Comparison of ENCODE assay signal across 1 cellular context in the genomic region with DNA sequence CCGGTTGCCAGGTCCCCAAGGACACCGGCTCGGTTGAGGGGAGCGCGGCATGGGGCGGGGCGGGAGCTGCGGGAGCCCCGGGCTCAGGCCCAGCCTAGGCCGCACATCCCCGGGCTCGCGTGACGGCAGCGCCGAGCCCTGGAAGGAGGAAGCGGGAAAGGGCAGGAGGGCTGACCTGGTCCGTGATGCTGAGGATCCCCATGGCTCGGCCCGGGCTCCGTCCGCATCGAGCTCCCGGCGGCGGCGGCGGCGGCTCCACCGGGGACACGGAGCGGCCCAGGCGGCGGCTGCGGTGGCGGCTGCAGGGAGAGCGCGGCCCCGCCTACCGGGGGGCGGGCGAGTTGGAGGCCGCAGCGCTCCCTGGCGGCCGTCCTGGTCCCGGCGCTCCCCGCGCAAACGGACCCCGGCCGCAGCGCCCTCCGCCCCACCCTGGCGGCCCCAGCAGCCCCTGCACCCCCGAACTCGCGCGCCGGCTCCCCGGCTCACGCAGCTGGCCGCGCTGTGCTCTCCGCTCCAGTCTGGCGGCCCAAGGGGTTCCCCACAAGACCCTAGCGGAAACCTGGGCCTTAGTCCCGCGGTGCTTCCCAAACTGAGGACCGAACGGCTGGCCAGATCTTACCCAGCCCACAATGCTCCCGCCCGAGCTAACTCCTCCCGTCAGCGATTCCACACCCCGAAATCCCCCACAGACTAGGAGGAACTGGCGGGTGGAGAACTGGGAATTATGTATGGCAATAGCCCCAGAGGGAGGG.
TF ChIP-seq lines count a peak whose summit lies in the region.

A gene (minus strand): TSS at position 317 of the 752 bp plus-strand sequence. CDS start 115 bp downstream, at position 202.

TF ChIP-seq in K562, 482 proteins besides CTCF, POLR2A, EP300 and RAD21 (continued from another document and continues in another):
- TF ChIP-seq, protein P1, sequence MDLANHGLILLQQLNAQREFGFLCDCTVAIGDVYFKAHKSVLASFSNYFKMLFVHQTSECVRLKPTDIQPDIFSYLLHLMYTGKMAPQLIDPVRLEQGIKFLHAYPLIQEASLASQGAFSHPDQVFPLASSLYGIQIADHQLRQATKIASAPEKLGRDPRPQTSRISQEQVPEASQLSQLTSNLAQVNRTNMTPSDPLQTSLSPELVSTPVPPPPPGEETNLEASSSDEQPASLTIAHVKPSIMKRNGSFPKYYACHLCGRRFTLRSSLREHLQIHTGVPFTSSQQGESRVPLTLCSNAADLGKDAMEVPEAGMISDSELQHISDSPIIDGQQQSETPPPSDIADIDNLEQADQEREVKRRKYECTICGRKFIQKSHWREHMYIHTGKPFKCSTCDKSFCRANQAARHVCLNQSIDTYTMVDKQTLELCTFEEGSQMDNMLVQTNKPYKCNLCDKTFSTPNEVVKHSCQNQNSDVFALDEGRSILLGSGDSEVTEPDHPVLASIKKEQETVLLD (IDR thresholded peaks at IDR 0.05), result 0 out of 2 replicates have a peak, but pooled peaks have one; percentile 20
- TF ChIP-seq, protein P2, sequence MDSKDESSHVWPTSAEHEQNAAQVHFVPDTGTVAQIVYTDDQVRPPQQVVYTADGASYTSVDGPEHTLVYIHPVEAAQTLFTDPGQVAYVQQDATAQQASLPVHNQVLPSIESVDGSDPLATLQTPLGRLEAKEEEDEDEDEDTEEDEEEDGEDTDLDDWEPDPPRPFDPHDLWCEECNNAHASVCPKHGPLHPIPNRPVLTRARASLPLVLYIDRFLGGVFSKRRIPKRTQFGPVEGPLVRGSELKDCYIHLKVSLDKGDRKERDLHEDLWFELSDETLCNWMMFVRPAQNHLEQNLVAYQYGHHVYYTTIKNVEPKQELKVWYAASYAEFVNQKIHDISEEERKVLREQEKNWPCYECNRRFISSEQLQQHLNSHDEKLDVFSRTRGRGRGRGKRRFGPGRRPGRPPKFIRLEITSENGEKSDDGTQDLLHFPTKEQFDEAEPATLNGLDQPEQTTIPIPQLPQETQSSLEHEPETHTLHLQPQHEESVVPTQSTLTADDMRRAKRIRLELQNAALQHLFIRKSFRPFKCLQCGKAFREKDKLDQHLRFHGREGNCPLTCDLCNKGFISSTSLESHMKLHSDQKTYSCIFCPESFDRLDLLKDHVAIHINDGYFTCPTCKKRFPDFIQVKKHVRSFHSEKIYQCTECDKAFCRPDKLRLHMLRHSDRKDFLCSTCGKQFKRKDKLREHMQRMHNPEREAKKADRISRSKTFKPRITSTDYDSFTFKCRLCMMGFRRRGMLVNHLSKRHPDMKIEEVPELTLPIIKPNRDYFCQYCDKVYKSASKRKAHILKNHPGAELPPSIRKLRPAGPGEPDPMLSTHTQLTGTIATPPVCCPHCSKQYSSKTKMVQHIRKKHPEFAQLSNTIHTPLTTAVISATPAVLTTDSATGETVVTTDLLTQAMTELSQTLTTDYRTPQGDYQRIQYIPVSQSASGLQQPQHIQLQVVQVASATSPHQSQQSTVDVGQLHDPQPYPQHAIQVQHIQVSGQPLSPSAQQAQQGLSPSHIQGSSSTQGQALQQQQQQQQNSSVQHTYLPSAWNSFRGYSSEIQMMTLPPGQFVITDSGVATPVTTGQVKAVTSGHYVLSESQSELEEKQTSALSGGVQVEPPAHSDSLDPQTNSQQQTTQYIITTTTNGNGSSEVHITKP (IDR thresholded peaks at IDR 0.05; ENCODE audit: partially characterized antibody), result no peak
- TF ChIP-seq RBM22 (IDR thresholded peaks at IDR 0.05; ENCODE audit: low read depth, low read length, poor library complexity, severe bottlenecking) (no peak), TRIM28 (IDR thresholded peaks at IDR 0.05) (no peak; the same call in 1 of the 2 replicates), ZNF431 (CRISPR knock-in tag; IDR thresholded peaks at IDR 0.05) (peak; percentile 47; the same call in 1 of the 2 replicates), CBX2 (IDR thresholded peaks at IDR 0.05; ENCODE audit: insufficient read depth, low read length, poor library complexity, severe bottlenecking) (no peak), TEAD4 (IDR thresholded peaks at IDR 0.05; ENCODE audit: low read length) (no peak), TEAD4 (CRISPR knock-in tag; IDR thresholded peaks at IDR 0.05; ENCODE audit: borderline replicate concordance) (0 out of 2 replicates have a peak, but pooled peaks have one; percentile 65), ZFX (CRISPR knock-in tag; IDR thresholded peaks at IDR 0.05) (peak; percentile 98), NCOA6 (IDR thresholded peaks at IDR 0.05) (no peak), POLR3G (IDR thresholded peaks at IDR 0.05; ENCODE audit: extremely low read depth, insufficient read length, insufficient replicate concordance) (no peak), NR2C2 (CRISPR knock-in tag; IDR thresholded peaks at IDR 0.05) (peak; percentile 17; the same call in 1 of the 2 replicates), NR2C2 (tag; IDR thresholded peaks at IDR 0.05) (no peak), SNIP1 (IDR thresholded peaks at IDR 0.05; ENCODE audit: low read depth) (no peak), RBBP5 (IDR thresholded peaks at IDR 0.05; ENCODE audit: borderline replicate concordance, insufficient read depth, low read length, poor library complexity, severe bottlenecking) (peak; percentile 72), ZNF184 (CRISPR knock-in tag; IDR thresholded peaks at IDR 0.05) (no peak), MCM5 (IDR thresholded peaks at IDR 0.05; ENCODE audit: low read depth) (no peak), PYGO2 (tag; IDR thresholded peaks at IDR 0.05) (no peak), MAFK (IDR thresholded peaks at IDR 0.05; ENCODE audit: low read length) (no peak; the same call in 1 of the 2 replicates), ATF7 (IDR thresholded peaks at IDR 0.05) (peak; percentile 23; the same call in 1 of the 2 replicates), KDM4B (IDR thresholded peaks at IDR 0.05; ENCODE audit: borderline replicate concordance in 2 of 2, low read depth in 1 of 2) (peak in 1 of 2 experiments; percentile 40; a peak in 1 of 4 replicates), XRCC4 (IDR thresholded peaks at IDR 0.05; ENCODE audit: extremely low read depth, insufficient read depth, insufficient read length) (no peak), PCBP1 (IDR thresholded peaks at IDR 0.05; ENCODE audit: low read depth, low read length, poor library complexity, severe bottlenecking) (peak; percentile 1), SMAD1 (IDR thresholded peaks at IDR 0.05; ENCODE audit: low read depth, low read length, partially characterized antibody) (peak; percentile 10)
- TF ChIP-seq, protein P3, sequence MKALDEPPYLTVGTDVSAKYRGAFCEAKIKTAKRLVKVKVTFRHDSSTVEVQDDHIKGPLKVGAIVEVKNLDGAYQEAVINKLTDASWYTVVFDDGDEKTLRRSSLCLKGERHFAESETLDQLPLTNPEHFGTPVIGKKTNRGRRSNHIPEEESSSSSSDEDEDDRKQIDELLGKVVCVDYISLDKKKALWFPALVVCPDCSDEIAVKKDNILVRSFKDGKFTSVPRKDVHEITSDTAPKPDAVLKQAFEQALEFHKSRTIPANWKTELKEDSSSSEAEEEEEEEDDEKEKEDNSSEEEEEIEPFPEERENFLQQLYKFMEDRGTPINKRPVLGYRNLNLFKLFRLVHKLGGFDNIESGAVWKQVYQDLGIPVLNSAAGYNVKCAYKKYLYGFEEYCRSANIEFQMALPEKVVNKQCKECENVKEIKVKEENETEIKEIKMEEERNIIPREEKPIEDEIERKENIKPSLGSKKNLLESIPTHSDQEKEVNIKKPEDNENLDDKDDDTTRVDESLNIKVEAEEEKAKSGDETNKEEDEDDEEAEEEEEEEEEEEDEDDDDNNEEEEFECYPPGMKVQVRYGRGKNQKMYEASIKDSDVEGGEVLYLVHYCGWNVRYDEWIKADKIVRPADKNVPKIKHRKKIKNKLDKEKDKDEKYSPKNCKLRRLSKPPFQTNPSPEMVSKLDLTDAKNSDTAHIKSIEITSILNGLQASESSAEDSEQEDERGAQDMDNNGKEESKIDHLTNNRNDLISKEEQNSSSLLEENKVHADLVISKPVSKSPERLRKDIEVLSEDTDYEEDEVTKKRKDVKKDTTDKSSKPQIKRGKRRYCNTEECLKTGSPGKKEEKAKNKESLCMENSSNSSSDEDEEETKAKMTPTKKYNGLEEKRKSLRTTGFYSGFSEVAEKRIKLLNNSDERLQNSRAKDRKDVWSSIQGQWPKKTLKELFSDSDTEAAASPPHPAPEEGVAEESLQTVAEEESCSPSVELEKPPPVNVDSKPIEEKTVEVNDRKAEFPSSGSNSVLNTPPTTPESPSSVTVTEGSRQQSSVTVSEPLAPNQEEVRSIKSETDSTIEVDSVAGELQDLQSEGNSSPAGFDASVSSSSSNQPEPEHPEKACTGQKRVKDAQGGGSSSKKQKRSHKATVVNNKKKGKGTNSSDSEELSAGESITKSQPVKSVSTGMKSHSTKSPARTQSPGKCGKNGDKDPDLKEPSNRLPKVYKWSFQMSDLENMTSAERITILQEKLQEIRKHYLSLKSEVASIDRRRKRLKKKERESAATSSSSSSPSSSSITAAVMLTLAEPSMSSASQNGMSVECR (CRISPR knock-in tag; IDR thresholded peaks at IDR 0.05), result peak; percentile 92
- TF ChIP-seq, protein P4, sequence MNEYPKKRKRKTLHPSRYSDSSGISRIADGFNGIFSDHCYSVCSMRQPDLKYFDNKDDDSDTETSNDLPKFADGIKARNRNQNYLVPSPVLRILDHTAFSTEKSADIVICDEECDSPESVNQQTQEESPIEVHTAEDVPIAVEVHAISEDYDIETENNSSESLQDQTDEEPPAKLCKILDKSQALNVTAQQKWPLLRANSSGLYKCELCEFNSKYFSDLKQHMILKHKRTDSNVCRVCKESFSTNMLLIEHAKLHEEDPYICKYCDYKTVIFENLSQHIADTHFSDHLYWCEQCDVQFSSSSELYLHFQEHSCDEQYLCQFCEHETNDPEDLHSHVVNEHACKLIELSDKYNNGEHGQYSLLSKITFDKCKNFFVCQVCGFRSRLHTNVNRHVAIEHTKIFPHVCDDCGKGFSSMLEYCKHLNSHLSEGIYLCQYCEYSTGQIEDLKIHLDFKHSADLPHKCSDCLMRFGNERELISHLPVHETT (CRISPR knock-in tag; conservative IDR thresholded peaks at IDR 0.05 in 1 of 2, IDR thresholded peaks at IDR 0.05 in 1 of 2), result peak in 1 of 2 experiments; percentile 88; a peak in 3 of 4 replicates
- TF ChIP-seq, protein P5, sequence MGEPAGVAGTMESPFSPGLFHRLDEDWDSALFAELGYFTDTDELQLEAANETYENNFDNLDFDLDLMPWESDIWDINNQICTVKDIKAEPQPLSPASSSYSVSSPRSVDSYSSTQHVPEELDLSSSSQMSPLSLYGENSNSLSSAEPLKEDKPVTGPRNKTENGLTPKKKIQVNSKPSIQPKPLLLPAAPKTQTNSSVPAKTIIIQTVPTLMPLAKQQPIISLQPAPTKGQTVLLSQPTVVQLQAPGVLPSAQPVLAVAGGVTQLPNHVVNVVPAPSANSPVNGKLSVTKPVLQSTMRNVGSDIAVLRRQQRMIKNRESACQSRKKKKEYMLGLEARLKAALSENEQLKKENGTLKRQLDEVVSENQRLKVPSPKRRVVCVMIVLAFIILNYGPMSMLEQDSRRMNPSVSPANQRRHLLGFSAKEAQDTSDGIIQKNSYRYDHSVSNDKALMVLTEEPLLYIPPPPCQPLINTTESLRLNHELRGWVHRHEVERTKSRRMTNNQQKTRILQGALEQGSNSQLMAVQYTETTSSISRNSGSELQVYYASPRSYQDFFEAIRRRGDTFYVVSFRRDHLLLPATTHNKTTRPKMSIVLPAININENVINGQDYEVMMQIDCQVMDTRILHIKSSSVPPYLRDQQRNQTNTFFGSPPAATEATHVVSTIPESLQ (CRISPR knock-in tag; IDR thresholded peaks at IDR 0.05), result peak; percentile 82; the same call in 1 of the 2 replicates
- TF ChIP-seq, protein P6, sequence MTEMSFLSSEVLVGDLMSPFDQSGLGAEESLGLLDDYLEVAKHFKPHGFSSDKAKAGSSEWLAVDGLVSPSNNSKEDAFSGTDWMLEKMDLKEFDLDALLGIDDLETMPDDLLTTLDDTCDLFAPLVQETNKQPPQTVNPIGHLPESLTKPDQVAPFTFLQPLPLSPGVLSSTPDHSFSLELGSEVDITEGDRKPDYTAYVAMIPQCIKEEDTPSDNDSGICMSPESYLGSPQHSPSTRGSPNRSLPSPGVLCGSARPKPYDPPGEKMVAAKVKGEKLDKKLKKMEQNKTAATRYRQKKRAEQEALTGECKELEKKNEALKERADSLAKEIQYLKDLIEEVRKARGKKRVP (CRISPR knock-in tag; IDR thresholded peaks at IDR 0.05), result no peak
- TF ChIP-seq, protein P7, sequence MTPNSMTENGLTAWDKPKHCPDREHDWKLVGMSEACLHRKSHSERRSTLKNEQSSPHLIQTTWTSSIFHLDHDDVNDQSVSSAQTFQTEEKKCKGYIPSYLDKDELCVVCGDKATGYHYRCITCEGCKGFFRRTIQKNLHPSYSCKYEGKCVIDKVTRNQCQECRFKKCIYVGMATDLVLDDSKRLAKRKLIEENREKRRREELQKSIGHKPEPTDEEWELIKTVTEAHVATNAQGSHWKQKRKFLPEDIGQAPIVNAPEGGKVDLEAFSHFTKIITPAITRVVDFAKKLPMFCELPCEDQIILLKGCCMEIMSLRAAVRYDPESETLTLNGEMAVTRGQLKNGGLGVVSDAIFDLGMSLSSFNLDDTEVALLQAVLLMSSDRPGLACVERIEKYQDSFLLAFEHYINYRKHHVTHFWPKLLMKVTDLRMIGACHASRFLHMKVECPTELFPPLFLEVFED (CRISPR knock-in tag; conservative IDR thresholded peaks at IDR 0.05), result no peak
- TF ChIP-seq, protein P8, sequence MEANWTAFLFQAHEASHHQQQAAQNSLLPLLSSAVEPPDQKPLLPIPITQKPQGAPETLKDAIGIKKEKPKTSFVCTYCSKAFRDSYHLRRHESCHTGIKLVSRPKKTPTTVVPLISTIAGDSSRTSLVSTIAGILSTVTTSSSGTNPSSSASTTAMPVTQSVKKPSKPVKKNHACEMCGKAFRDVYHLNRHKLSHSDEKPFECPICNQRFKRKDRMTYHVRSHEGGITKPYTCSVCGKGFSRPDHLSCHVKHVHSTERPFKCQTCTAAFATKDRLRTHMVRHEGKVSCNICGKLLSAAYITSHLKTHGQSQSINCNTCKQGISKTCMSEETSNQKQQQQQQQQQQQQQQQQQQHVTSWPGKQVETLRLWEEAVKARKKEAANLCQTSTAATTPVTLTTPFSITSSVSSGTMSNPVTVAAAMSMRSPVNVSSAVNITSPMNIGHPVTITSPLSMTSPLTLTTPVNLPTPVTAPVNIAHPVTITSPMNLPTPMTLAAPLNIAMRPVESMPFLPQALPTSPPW (CRISPR knock-in tag; IDR thresholded peaks at IDR 0.05), result peak; percentile 81
- TF ChIP-seq, protein P9, sequence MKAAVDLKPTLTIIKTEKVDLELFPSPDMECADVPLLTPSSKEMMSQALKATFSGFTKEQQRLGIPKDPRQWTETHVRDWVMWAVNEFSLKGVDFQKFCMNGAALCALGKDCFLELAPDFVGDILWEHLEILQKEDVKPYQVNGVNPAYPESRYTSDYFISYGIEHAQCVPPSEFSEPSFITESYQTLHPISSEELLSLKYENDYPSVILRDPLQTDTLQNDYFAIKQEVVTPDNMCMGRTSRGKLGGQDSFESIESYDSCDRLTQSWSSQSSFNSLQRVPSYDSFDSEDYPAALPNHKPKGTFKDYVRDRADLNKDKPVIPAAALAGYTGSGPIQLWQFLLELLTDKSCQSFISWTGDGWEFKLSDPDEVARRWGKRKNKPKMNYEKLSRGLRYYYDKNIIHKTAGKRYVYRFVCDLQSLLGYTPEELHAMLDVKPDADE (conservative IDR thresholded peaks at IDR 0.05; ENCODE audit: control insufficient read depth, low read depth, low read length), result peak; percentile 65; the same call in 1 of the 2 replicates
